ENCODE assay signal across 8 cellular contexts in the genomic region with DNA sequence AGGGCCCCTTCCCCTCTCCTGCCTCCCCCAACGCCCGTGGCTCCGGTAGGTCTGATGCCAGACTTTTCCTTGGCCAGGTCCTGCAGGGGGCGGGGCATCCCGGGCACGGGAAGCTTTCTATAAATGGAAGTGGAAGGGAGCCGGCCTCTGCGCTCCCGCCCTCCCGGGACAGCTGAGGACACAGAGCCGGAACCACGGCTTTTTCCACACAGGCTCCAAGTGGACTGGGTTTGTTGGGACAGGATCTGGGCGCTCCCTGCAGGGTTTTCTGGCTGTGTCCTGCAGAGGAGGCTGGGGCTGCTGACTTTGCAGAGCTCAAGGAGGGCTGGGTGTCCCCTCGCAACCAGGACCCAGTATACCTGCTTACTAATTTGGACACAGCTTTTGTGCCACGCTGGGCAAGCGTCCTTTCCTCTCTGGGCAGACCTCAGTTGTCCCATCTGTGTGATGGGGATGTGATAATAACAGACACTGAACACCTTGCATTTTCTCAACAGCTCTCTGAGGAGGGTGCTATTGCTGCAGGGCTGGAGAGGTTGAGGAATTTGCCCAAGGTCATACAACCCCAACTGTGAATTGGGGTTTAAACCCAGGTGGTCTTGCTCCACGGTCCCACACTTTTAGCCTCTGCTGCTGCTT. TPM values are rescaled to one million over a fixed set of nuclear protein-coding genes. Genes with fewer than 3 reads are reported as not detected.
DNase-seq lines count a peak whose midpoint lies in the region; ATAC-seq and TF ChIP-seq lines count a peak whose summit lies in the region.

No MANE protein-coding gene starts in this region.

- peak overlapping the region; percentile 46 for H3K4me2 ChIP-seq in neuronal stem cell (ENCODE audit: insufficient read depth, low read length, poor library complexity, severe bottlenecking)

- H3K9me3 ChIP-seq in Peyer's patch: no peaks in the 10 kb centered on the region
- H3K9me3 ChIP-seq in neuronal stem cell (replicated peaks in 1 of 2; ENCODE audit: control insufficient read depth in 2 of 2, insufficient read depth in 1 of 2, low read depth in 1 of 2, low read length in 2 of 2): no peaks in the 10 kb centered on the region

- peak overlapping the region; percentile 30 for H2AK5ac ChIP-seq in neuronal stem cell (ENCODE audit: low read depth, low read length)

- no peak overlapping the region for H3K14ac ChIP-seq in neuronal stem cell (ENCODE audit: low read length)

- H3K4me1 ChIP-seq in Peyer's patch (peaks cover 0 to 26% (median 3%) of the 10 kb centered on the region in 4 donors), neuronal stem cell (ENCODE audit: control insufficient read depth in 2 of 2, insufficient read depth in 1 of 2, low read depth in 1 of 2, low read length in 2 of 2) (peaks cover 2 to 3% of the 10 kb centered on the region in 2 donors)

- H3K27ac ChIP-seq in Peyer's patch: peak overlapping the region in 2 of 4 donors; percentile 42 to 66
- H3K27ac ChIP-seq in neuronal stem cell (replicated peaks; ENCODE audit: low read length): no peak overlapping the region

- H2BK12ac ChIP-seq in neuronal stem cell (ENCODE audit: low read length): no peak overlapping the region

- no peak overlapping the region for H3K9ac ChIP-seq in neuronal stem cell (ENCODE audit: low read depth, low read length, poor library complexity)

- H3K27me3 ChIP-seq in Peyer's patch (no peaks in the 10 kb centered on the region), neuronal stem cell (ENCODE audit: control insufficient read depth in 3 of 3, insufficient read depth in 3 of 3, low read depth in 1 of 3, low read length in 3 of 3) (peaks cover 0 to 27% (median 0%) of the 10 kb centered on the region in 3 experiments)

- H2BK120ac ChIP-seq in neuronal stem cell (ENCODE audit: low read depth, low read length): no peak overlapping the region

- H3K79me1 ChIP-seq in neuronal stem cell (ENCODE audit: low read depth, low read length): no peaks in the 10 kb centered on the region

- H3K18ac ChIP-seq in neuronal stem cell (ENCODE audit: low read length): peak overlapping the region; percentile 13

- H4K91ac ChIP-seq in neuronal stem cell (ENCODE audit: low read depth, low read length, poor library complexity): no peak overlapping the region

- no peak overlapping the region for H3K4ac ChIP-seq in neuronal stem cell (ENCODE audit: low read length)

- no peak overlapping the region for H3K23ac ChIP-seq in neuronal stem cell (ENCODE audit: low read depth, low read length, poor library complexity)

- TF ChIP-seq CTCF in Peyer's patch (IDR thresholded peaks at IDR 0.05) (peak in 3 of 6 experiments; percentile 6 to 17 (median 9)), fibroblast of the aortic adventitia (IDR thresholded peaks at IDR 0.05; ENCODE audit: insufficient read depth, low read length) (no peak), GM13976 (IDR thresholded peaks at IDR 0.05; ENCODE audit: borderline replicate concordance, control extremely low read depth, extremely low read depth, insufficient read depth, missing control alignments) (no peak)

- no peak for TF ChIP-seq POLR2A in Peyer's patch (IDR thresholded peaks at IDR 0.05)

- WGBS in neuronal stem cell (ENCODE audit: extremely low coverage in 2 of 2, insufficient read length in 2 of 2, insufficient replicate concordance in 1 of 2), 2 donors: no CpG with 5 or more reads among the region's 17 CpGs

- H3K4me3 ChIP-seq in Peyer's patch (peak overlapping the region in 1 of 4 donors; percentile 16), fibroblast of the aortic adventitia (ENCODE audit: low read depth, low read length) (no peak overlapping the region), neuronal stem cell (ENCODE audit: low read length in 2 of 2) (peak overlapping the region in 1 of 2 donors; percentile 18)

- H3K36me3 ChIP-seq in Peyer's patch (no peaks in the 10 kb centered on the region), neuronal stem cell (replicated peaks in 1 of 2; ENCODE audit: control insufficient read depth in 2 of 2, insufficient read depth in 2 of 2, low read length in 2 of 2) (no peaks in the 10 kb centered on the region)

- in situ Hi-C loops in GM13976 (cut with MboI; ENCODE audit: low sequenced_read_pairs, unreplicated experiment): no loop called here

- H2AFZ ChIP-seq in neuronal stem cell (ENCODE audit: low read length): peak overlapping the region; percentile 78

- H4K8ac ChIP-seq in neuronal stem cell (ENCODE audit: low read depth, low read length): no peak overlapping the region

- ATAC-seq in GM18511 (IDR thresholded peaks at IDR 0.05; ENCODE audit: unreplicated experiment) (no peak), GM18870 (IDR thresholded peaks at IDR 0.05; ENCODE audit: unreplicated experiment) (no peak)

- DNase-seq in GM03348 (ENCODE audit: low spot score) (peak; percentile 87), Peyer's patch (peak; percentile 37 to 92 (median 90)), fibroblast of the aortic adventitia (ENCODE audit: low read depth) (peak; percentile 59), neuronal stem cell (ENCODE audit: low spot score) (no peak), GM13976 (ENCODE audit: low spot score) (no peak)
- no peak for DNase-seq in central memory CD4-positive, alpha-beta T cell

- no peak overlapping the region for H2BK15ac ChIP-seq in neuronal stem cell (ENCODE audit: low read length)

- no peak overlapping the region for H2BK5ac ChIP-seq in neuronal stem cell (ENCODE audit: low read length)

RNA-seq across cellular contexts. Expression of gene TNS4, which starts 1.8 kb away (rescaled TPM):
- 1 to 10 TPM in 3 of 4 donors, under 1 TPM in 1; 0.54 to 2.5 (median 1.7) TPM for total RNA-seq in Peyer's patch
- total RNA-seq in fibroblast of the aortic adventitia (ENCODE audit: low replicate concordance): not detected in 2 replicates
- polyA plus RNA-seq in neuronal stem cell (2013, experiment 1 of 2): not detected
- not detected for polyA plus RNA-seq in neuronal stem cell (2013, experiment 2 of 2)

RNA-seq across cellular contexts. Expression of gene IGFBP4, which starts 56.4 kb away (rescaled TPM):
- total RNA-seq in Peyer's patch (100 to 1,000 TPM in 3 of 4 donors, 10 to 100 TPM in 1; 70.6 to 220 (median 133) TPM), fibroblast of the aortic adventitia (ENCODE audit: low replicate concordance) (314 and 706 TPM in 2 replicates)
- 36.1 TPM for polyA plus RNA-seq in neuronal stem cell (2013, experiment 1 of 2)
- 34.4 TPM for polyA plus RNA-seq in neuronal stem cell (2013, experiment 2 of 2)

Comparison
In these comparisons a context has a peak if more than half of its experiments do, and no peak if none do; other contexts are left out.
1. DNase-seq: peak in GM03348 (single experiment), Peyer's patch (3 of 3) and fibroblast of the aortic adventitia (single experiment); none in neuronal stem cell (single experiment), GM13976 (single experiment) and central memory CD4-positive, alpha-beta T cell (single experiment).